9 cellular contexts compared by ENCODE assay signal in the genomic region with DNA sequence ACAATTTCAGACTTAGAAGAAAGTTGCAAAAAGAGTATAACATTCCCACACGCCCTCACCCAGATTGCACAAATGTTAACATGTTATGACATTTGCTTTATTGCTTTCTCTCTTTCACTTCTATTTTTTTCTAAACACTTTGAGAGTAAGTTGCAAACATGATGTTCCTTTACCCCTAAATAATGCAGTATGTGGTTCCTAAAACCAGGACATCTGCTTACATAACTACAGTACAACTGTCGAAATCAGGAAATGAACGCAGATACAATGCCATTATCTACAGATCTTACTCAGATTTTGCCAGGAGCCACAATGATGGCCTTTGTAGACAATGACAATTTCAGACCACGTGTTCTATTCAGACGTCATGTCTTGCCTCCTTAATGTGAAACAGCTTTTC. TPM values are rescaled to one million over a fixed set of nuclear protein-coding genes. Genes with fewer than 3 reads are reported as not detected.
A peak's percentile ranks its signal among the peaks of the same experiment; 100 is the strongest.
DNase-seq lines count a peak whose midpoint lies in the region; ATAC-seq and TF ChIP-seq lines count a peak whose summit lies in the region.
"Had no signal": no experiment of that assay in that cellular context is flagged by ENCODE, and none has a peak within 500 bp of the region (broad histone marks: within the 10 kb centered on the region; RNA-seq: fewer than 3 reads in every experiment).

No MANE protein-coding gene starts in this region.

- no peaks in the 10 kb centered on the region for H3K9me3 Mint-ChIP-seq in effector memory CD8-positive, alpha-beta T cell
- H3K9me3 Mint-ChIP-seq in activated CD4-positive, alpha-beta memory T cell treated with anti-CD3 and anti-CD28 coated beads, Interleukin-2, amount 10 ng/mL, durations not matched to agents 7 days and 5 days, result no peaks in the 10 kb centered on the region

- CTCF ChIA-PET in activated CD4-positive, alpha-beta memory T cell treated with anti-CD3 and anti-CD28 coated beads, Interleukin-2, amount 10 ng/mL, durations not matched to agents 7 days and 5 days (lab: Charles Lee), result interaction anchor here (1.1 to 1.9 kb wide), 2 partner anchors 21 to 45 kb away, joined by 4 to 9 read pairs; no protein-coding TSS in a partner anchor

- ATAC-seq in effector memory CD8-positive, alpha-beta T cell (replicated peaks), result peak; percentile 86
- ATAC-seq in sciatic nerve, result peak; percentile 74
- no peak for ATAC-seq in GM19023 (IDR thresholded peaks at IDR 0.05; ENCODE audit: unreplicated experiment)
- ATAC-seq: foreskin keratinocyte had no signal

- DNase-seq in GM13977 (ENCODE audit: low spot score), result peak; percentile 72
- DNase-seq in NB4 (ENCODE audit: low read depth), result peak; percentile 93
- no peak for DNase-seq in effector memory CD8-positive, alpha-beta T cell
- no peak for DNase-seq in sciatic nerve (ENCODE audit: low spot score)
- no peak for DNase-seq in ecto neural progenitor cell (ENCODE audit: low spot score)
- DNase-seq in activated CD4-positive, alpha-beta memory T cell treated with anti-CD3 and anti-CD28 coated beads, Interleukin-2, amount 10 ng/mL, durations not matched to agents 7 days and 5 days, result no peak
- DNase-seq: activated CD4-positive, alpha-beta T cell treated with anti-CD3 and anti-CD28 coated beads, Interleukin-2, amount 50 U/mL, for 48 hours; foreskin keratinocyte had no signal

- no peak for TF ChIP-seq POLR2A in NB4 (IDR thresholded peaks at IDR 0.05; ENCODE audit: extremely low read depth, insufficient read length)

- TF ChIP-seq CTCF in GM13977 (IDR thresholded peaks at IDR 0.05; ENCODE audit: extremely low read depth, insufficient read depth, missing control alignments) (no peak), NB4 (IDR thresholded peaks at IDR 0.05; ENCODE audit: low read depth, low read length) (no peak)

- peaks cover 28 to 34% of the 10 kb centered on the region in 2 donors for H3K4me1 Mint-ChIP-seq in effector memory CD8-positive, alpha-beta T cell (ENCODE audit: low read depth in 2 of 2)
- H3K4me1 Mint-ChIP-seq in activated CD4-positive, alpha-beta memory T cell treated with anti-CD3 and anti-CD28 coated beads, Interleukin-2, amount 10 ng/mL, durations not matched to agents 7 days and 5 days, result peaks cover 19% of the 10 kb centered on the region

- in situ Hi-C loops in GM13977 (cut with MboI; ENCODE audit: low pct_unique_long_range_greater_than_20kb, low sequenced_read_pairs, unreplicated experiment), result no loop called here

- intact Hi-C loops in sciatic nerve (cut with DNase I), result no loop called here

- no peaks in the 10 kb centered on the region for H3K27me3 Mint-ChIP-seq in effector memory CD8-positive, alpha-beta T cell
- no peaks in the 10 kb centered on the region for H3K27me3 Mint-ChIP-seq in activated CD4-positive, alpha-beta memory T cell treated with anti-CD3 and anti-CD28 coated beads, Interleukin-2, amount 10 ng/mL, durations not matched to agents 7 days and 5 days

- peaks cover 3% of the 10 kb centered on the region for H3K36me3 Mint-ChIP-seq in effector memory CD8-positive, alpha-beta T cell (ENCODE audit: insufficient read depth)
- peaks cover 6% of the 10 kb centered on the region for H3K36me3 Mint-ChIP-seq in activated CD4-positive, alpha-beta memory T cell treated with anti-CD3 and anti-CD28 coated beads, Interleukin-2, amount 10 ng/mL, durations not matched to agents 7 days and 5 days (ENCODE audit: low read depth)

- peak overlapping the region in 1 of 2 donors; percentile 13 for H3K4me3 Mint-ChIP-seq in effector memory CD8-positive, alpha-beta T cell
- H3K4me3 Mint-ChIP-seq in activated CD4-positive, alpha-beta memory T cell treated with anti-CD3 and anti-CD28 coated beads, Interleukin-2, amount 10 ng/mL, durations not matched to agents 7 days and 5 days, result no peak overlapping the region

- POLR2A ChIA-PET in activated CD4-positive, alpha-beta memory T cell treated with anti-CD3 and anti-CD28 coated beads, Interleukin-2, amount 10 ng/mL, durations not matched to agents 7 days and 5 days (lab: Charles Lee), result interaction anchor here (1.3 kb wide), 1 partner anchor 22 kb away, joined by 5 read pairs; a partner anchor contains a TSS

- peak overlapping the region; percentile 18 to 91 for H3K27ac Mint-ChIP-seq in effector memory CD8-positive, alpha-beta T cell
- no peak overlapping the region for H3K27ac Mint-ChIP-seq in activated CD4-positive, alpha-beta memory T cell treated with anti-CD3 and anti-CD28 coated beads, Interleukin-2, amount 10 ng/mL, durations not matched to agents 7 days and 5 days

- H3K4me3 ChIP-seq in NB4 (ENCODE audit: low read depth, low read length), result no peak overlapping the region

RNA-seq across cellular contexts. Expression of a gene that starts 22.4 kb away (rescaled TPM):
- 52.2 TPM for total RNA-seq in sciatic nerve
- 10 to 100 TPM; 16.8 to 19.5 TPM for total RNA-seq in activated CD4-positive, alpha-beta memory T cell treated with anti-CD3 and anti-CD28 coated beads, Interleukin-2, amount 10 ng/mL, durations not matched to agents 7 days and 5 days

RNA-seq across cellular contexts. Expression of a gene that starts 48.1 kb away (rescaled TPM):
- 23.7 TPM for total RNA-seq in sciatic nerve
- not detected for total RNA-seq in activated CD4-positive, alpha-beta memory T cell treated with anti-CD3 and anti-CD28 coated beads, Interleukin-2, amount 10 ng/mL, durations not matched to agents 7 days and 5 days
- total RNA-seq: foreskin keratinocyte had no signal

Comparison
In these comparisons a context has a peak if more than half of its experiments do, and no peak if none do; other contexts are left out.
1. DNase-seq: peak in GM13977 (single experiment) and NB4 (single experiment); none in effector memory CD8-positive, alpha-beta T cell (0 of 3), sciatic nerve (single experiment), ecto neural progenitor cell (single experiment) and activated CD4-positive, alpha-beta memory T cell treated with anti-CD3 and anti-CD28 coated beads, Interleukin-2, amount 10 ng/mL, durations not matched to agents 7 days and 5 days (single experiment).
2. RNA of a gene that starts 48.1 kb away (total RNA-seq): 23.7 TPM in sciatic nerve (single experiment); not detected in activated CD4-positive, alpha-beta memory T cell treated with anti-CD3 and anti-CD28 coated beads, Interleukin-2, amount 10 ng/mL, durations not matched to agents 7 days and 5 days; every median in the first group is over 10 times any median in the second.